Comparison of ENCODE assay signal across 27 cellular contexts in genomic region chr6:100420711-100421110, GRCh38. TPM values are rescaled to one million over a fixed set of nuclear protein-coding genes. Genes with fewer than 3 reads are reported as not detected.
"Had no signal": no experiment of that assay in that cellular context is flagged by ENCODE, and none has a peak within 500 bp of the region (broad histone marks: within the 10 kb centered on the region; RNA-seq: fewer than 3 reads in every experiment).

No MANE protein-coding gene starts in this region.

- H3K36me3 Mint-ChIP-seq: activated naive CD8-positive, alpha-beta T cell; naive B cell; stimulated activated naive B cell treated with anti-CD40 and anti-IgM and Interleukin-4, amounts not matched to agents 10 μg/mL and 1 μg/mL and 100 μg/mL, for 72 hours; T-cell had no signal

- H3K4me2 ChIP-seq: smooth muscle cell had no signal

- H3K27me3 ChIP-seq: adrenal gland, gastroesophageal sphincter, sigmoid colon had no signal

- H3K36me3 ChIP-seq: adrenal gland, esophagus squamous epithelium, gastroesophageal sphincter, heart left ventricle, sigmoid colon had no signal

- H3K27ac ChIP-seq: adrenal gland, dorsolateral prefrontal cortex, esophagus squamous epithelium, gastroesophageal sphincter, heart left ventricle, sigmoid colon had no signal

- ATAC-seq: activated T-helper 17 cell treated with anti-CD3 and anti-CD28 coated beads, Interleukin-2, amount 50 U/mL, for 72 hours; gastroesophageal sphincter; heart left ventricle; left cardiac atrium; stimulated activated naive B cell treated with anti-CD40 and anti-IgM and Interleukin-4, amounts not matched to agents 10 μg/mL and 1 μg/mL and 100 μg/mL, for 72 hours; T-cell had no signal

- H3K9me3 Mint-ChIP-seq: activated T-cell treated with anti-CD3 and anti-CD28 coated beads, Interleukin-2, amount 50 U/mL, for 24 hours; activated T-helper 17 cell treated with anti-CD3 and anti-CD28 coated beads, Interleukin-2, amount 50 U/mL, for 72 hours; naive B cell; stimulated activated naive B cell treated with anti-CD40 and anti-IgM and Interleukin-4, amounts not matched to agents 10 μg/mL and 1 μg/mL and 100 μg/mL, for 72 hours; T-cell had no signal

- H3K9me3 ChIP-seq: adrenal gland, esophagus squamous epithelium, gastroesophageal sphincter, heart left ventricle, sigmoid colon had no signal

- H3K4me1 Mint-ChIP-seq: activated T-helper 17 cell treated with anti-CD3 and anti-CD28 coated beads, Interleukin-2, amount 50 U/mL, for 72 hours; naive B cell; neural crest cell; stimulated activated naive B cell treated with anti-CD40 and anti-IgM and Interleukin-4, amounts not matched to agents 10 μg/mL and 1 μg/mL and 100 μg/mL, for 72 hours; T-cell had no signal

- DNase-seq: activated CD8-positive, alpha-beta memory T cell treated with anti-CD3 and anti-CD28 coated beads, Interleukin-2, amount 50 U/mL, for 4 hours; activated T-cell treated with anti-CD3 and anti-CD28 coated beads, Interleukin-2, amount 50 U/mL, for 24 hours; adrenal gland; central memory CD4-positive, alpha-beta T cell; dorsolateral prefrontal cortex; esophagus squamous epithelium; heart left ventricle; islet precursor cell; left cardiac atrium; mesenchymal stem cell; naive B cell; retina; sigmoid colon; stimulated activated CD4-positive, alpha-beta T cell treated with anti-CD3 and anti-CD28 coated beads, Interleukin-15, amount 100 ng/mL, for 24 hours; stimulated activated CD8-positive, alpha-beta memory T cell treated with anti-CD3 and anti-CD28 coated beads, Interleukin-4, amount 100 ng/mL, for 48 hours; stimulated activated naive B cell treated with anti-CD40 and anti-IgM and Interleukin-4, amounts not matched to agents 10 μg/mL and 1 μg/mL and 100 μg/mL, for 72 hours; T-cell; trophoblast cell had no signal

- H3K4me3 Mint-ChIP-seq: activated naive CD8-positive, alpha-beta T cell; activated T-cell treated with anti-CD3 and anti-CD28 coated beads, Interleukin-2, amount 50 U/mL, for 24 hours; activated T-helper 17 cell treated with anti-CD3 and anti-CD28 coated beads, Interleukin-2, amount 50 U/mL, for 72 hours; naive B cell; neural crest cell; stimulated activated naive B cell treated with anti-CD40 and anti-IgM and Interleukin-4, amounts not matched to agents 10 μg/mL and 1 μg/mL and 100 μg/mL, for 72 hours; T-cell had no signal

- H3K27ac Mint-ChIP-seq: activated naive CD8-positive, alpha-beta T cell; activated T-cell treated with anti-CD3 and anti-CD28 coated beads, Interleukin-2, amount 50 U/mL, for 24 hours; activated T-helper 17 cell treated with anti-CD3 and anti-CD28 coated beads, Interleukin-2, amount 50 U/mL, for 72 hours; naive B cell; progenitor cell of endocrine pancreas; stimulated activated naive B cell treated with anti-CD40 and anti-IgM and Interleukin-4, amounts not matched to agents 10 μg/mL and 1 μg/mL and 100 μg/mL, for 72 hours; T-cell had no signal

- H3K4me1 ChIP-seq: adrenal gland, esophagus squamous epithelium, gastroesophageal sphincter, heart left ventricle, sigmoid colon had no signal

- H3K4me3 ChIP-seq: adrenal gland, dorsolateral prefrontal cortex, esophagus squamous epithelium, gastroesophageal sphincter, heart left ventricle, sigmoid colon, smooth muscle cell had no signal

RNA-seq across cellular contexts. Expression of gene SIM1, which starts 44.0 kb away (rescaled TPM):
- total RNA-seq: activated T-helper 17 cell treated with anti-CD3 and anti-CD28 coated beads, Interleukin-2, amount 50 U/mL, for 72 hours; adrenal gland; astrocyte; dorsolateral prefrontal cortex; gastroesophageal sphincter; left cardiac atrium; mucosa of gallbladder; sigmoid colon; smooth muscle cell; T-cell; temporal lobe had no signal
- polyA plus RNA-seq: adrenal gland, heart left ventricle, sigmoid colon, smooth muscle cell had no signal
